ENCODE assay signal across 8 cellular contexts in genomic region chr1:39919545-39919944, GRCh38. TPM values are rescaled to one million over a fixed set of nuclear protein-coding genes. Genes with fewer than 3 reads are reported as not detected.
DNase-seq lines count a peak whose midpoint lies in the region; ATAC-seq and TF ChIP-seq lines count a peak whose summit lies in the region.

No MANE protein-coding gene starts in this region.

- TF ChIP-seq CTCF in mesothelial cell of epicardium (IDR thresholded peaks at IDR 0.05; ENCODE audit: unreplicated experiment) = peak; percentile 80
- no peak for TF ChIP-seq CTCF in coronary artery (IDR thresholded peaks at IDR 0.05)

- H3K4me3 Mint-ChIP-seq in mesothelial cell of epicardium = no peak overlapping the region

- no peak overlapping the region for H3K4me3 ChIP-seq in coronary artery

- no peaks in the 10 kb centered on the region for H3K9me3 Mint-ChIP-seq in mesothelial cell of epicardium

- no peak overlapping the region for H3K27ac Mint-ChIP-seq in mesothelial cell of epicardium

- no peaks in the 10 kb centered on the region for H3K36me3 Mint-ChIP-seq in mesothelial cell of epicardium

- H3K4me1 Mint-ChIP-seq in mesothelial cell of epicardium = peaks cover 3% of the 10 kb centered on the region

- ATAC-seq in HG02642 (IDR thresholded peaks at IDR 0.05; ENCODE audit: poor library complexity, unreplicated experiment) = peak; percentile 64

- peak; percentile 80 for DNase-seq in DMS53 treated with DMSO at 0.1 percent for 48 hours (lab: John Stamatoyannopoulos, UW; ENCODE audit: unreplicated experiment)
- peak; percentile 84 for DNase-seq in NCI-H345 (lab: John Stamatoyannopoulos, UW)
- DNase-seq in activated CD4-positive, alpha-beta T cell treated with anti-CD3 and anti-CD28 coated beads for 48 hours = peak; percentile 60
- peak; percentile 8 for DNase-seq in effector CD8-positive, alpha-beta T cell (lab: John Stamatoyannopoulos, UW)
- DNase-seq in mesothelial cell of epicardium (ENCODE audit: low spot score in 2 of 2, unreplicated experiment in 2 of 2) = no peak
- peak; percentile 79 for DNase-seq in superior temporal gyrus (ENCODE audit: extremely low spot score)
- DNase-seq in coronary artery (ENCODE audit: low spot score) = no peak

- no peak overlapping the region for H3K27ac ChIP-seq in coronary artery

- H3K27me3 Mint-ChIP-seq in mesothelial cell of epicardium (ENCODE audit: low read depth) = peaks cover 38% of the 10 kb centered on the region

RNA-seq across cellular contexts. Expression of gene MYCL, which starts 17.8 kb away (rescaled TPM):
- 25.0 to 27.2 TPM (median 25.5 TPM) in 3 replicates for total RNA-seq in mesothelial cell of epicardium

RNA-seq across cellular contexts. Expression of gene MFSD2A, which starts 35.4 kb away (rescaled TPM):
- total RNA-seq in mesothelial cell of epicardium = 5.7 to 6.9 TPM (median 6.1 TPM) in 3 replicates

RNA-seq across cellular contexts. Expression of gene TRIT1, which starts 36.2 kb away (rescaled TPM):
- total RNA-seq in mesothelial cell of epicardium = 38.6 to 40.3 TPM (median 39.5 TPM) in 3 replicates

Comparison
In these comparisons a context has a peak if more than half of its experiments do, and no peak if none do; other contexts are left out.
1. DNase-seq: peak in DMS53 treated with DMSO at 0.1 percent for 48 hours (single experiment), NCI-H345 (single experiment), activated CD4-positive, alpha-beta T cell treated with anti-CD3 and anti-CD28 coated beads for 48 hours (single experiment), effector CD8-positive, alpha-beta T cell (single experiment) and superior temporal gyrus (single experiment); none in mesothelial cell of epicardium (0 of 2) and coronary artery (single experiment).